In genomic region chr19:47609885-47610545, GRCh38 we compare ENCODE assay signal across 8 cellular contexts. TPM values are rescaled to one million over a fixed set of nuclear protein-coding genes. Genes with fewer than 3 reads are reported as not detected.
DNase-seq lines count a peak whose midpoint lies in the region; ATAC-seq and TF ChIP-seq lines count a peak whose summit lies in the region.

No MANE protein-coding gene starts in this region.

- H3K27me3 Mint-ChIP-seq in CD4-positive, alpha-beta memory T cell: no peaks in the 10 kb centered on the region

- H3K9me3 ChIP-seq in CD4-positive, alpha-beta memory T cell (ENCODE audit: control insufficient read depth in 1 of 2, low read length in 2 of 2): no peaks in the 10 kb centered on the region
- no peaks in the 10 kb centered on the region for H3K9me3 ChIP-seq in KOPT-K1 (ENCODE audit: insufficient read depth, low read length, poor library complexity, severe bottlenecking)

- POLR2A ChIA-PET in CD4-positive, alpha-beta memory T cell (lab: Charles Lee; ENCODE audit: partially characterized antibody): interaction anchor here (0.7 to 6.5 kb wide), 20 partner anchors 9 to 335 kb away, joined by 3 to 107 read pairs (median 4); partner anchors contain the start of genes INAFM1, KPTN, NAPA and NOP53

- TF ChIP-seq CTCF in choroid plexus epithelial cell (conservative IDR thresholded peaks at IDR 0.05; ENCODE audit: low read depth, low read length): no peak

- H3K4me1 ChIP-seq in CD4-positive, alpha-beta memory T cell (ENCODE audit: insufficient read depth, low read length): peaks cover 33% of the 10 kb centered on the region

- intact Hi-C loops in CD4-positive, alpha-beta memory T cell (cut with micrococcal nuclease): loop anchor here (1.0 to 10.0 kb wide), 5 partner anchors 37 to 978 kb away; partner anchors contain the start of genes NOP53 and ZNF541

- H3K9me3 Mint-ChIP-seq in CD4-positive, alpha-beta memory T cell: no peaks in the 10 kb centered on the region

- peak overlapping the region; percentile 75 to 94 (median 91) for H3K27ac Mint-ChIP-seq in CD4-positive, alpha-beta memory T cell

- CTCF ChIA-PET in CD4-positive, alpha-beta memory T cell (lab: Charles Lee; ENCODE audit: partially characterized antibody): interaction anchor here (0.7 to 3.0 kb wide), 10 partner anchors 9 to 177 kb away, joined by 3 to 15 read pairs (median 6); partner anchors contain the start of genes KPTN and NAPA

- DNase-seq in CD4-positive, alpha-beta memory T cell: peak; percentile 52 to 66 (median 61)
- DNase-seq in activated CD4-positive, alpha-beta T cell treated with anti-CD3 and anti-CD28 coated beads for 1 hour: peak; percentile 37
- DNase-seq in choroid plexus epithelial cell (ENCODE audit: low read depth): peak; percentile 59
- peak; percentile 77 for DNase-seq in left kidney (ENCODE audit: low read depth, low spot score)
- DNase-seq in stimulated activated CD4-positive, alpha-beta T cell treated with anti-CD3 and anti-CD28 coated beads, Interleukin-4, amount 100 ng/mL, for 1 hour: peak; percentile 44

- peak overlapping the region; percentile 75 to 98 (median 86) for H3K4me3 Mint-ChIP-seq in CD4-positive, alpha-beta memory T cell

- H3K4me1 Mint-ChIP-seq in CD4-positive, alpha-beta memory T cell: peaks cover 24 to 51% (median 36%) of the 10 kb centered on the region in 4 donors

- no peaks in the 10 kb centered on the region for H3K36me3 ChIP-seq in CD4-positive, alpha-beta memory T cell (ENCODE audit: insufficient read depth, low read length)
- no peaks in the 10 kb centered on the region for H3K36me3 ChIP-seq in KOPT-K1 (ENCODE audit: insufficient read depth, low read length)

- H3K27me3 ChIP-seq in CD4-positive, alpha-beta memory T cell (ENCODE audit: insufficient read depth, low read length): no peaks in the 10 kb centered on the region

- no peak for ATAC-seq in GM18520 (IDR thresholded peaks at IDR 0.05; ENCODE audit: unreplicated experiment)
- ATAC-seq in GM18861 (IDR thresholded peaks at IDR 0.05; ENCODE audit: unreplicated experiment): no peak

- peaks cover 7 to 15% of the 10 kb centered on the region in 2 donors for H3K36me3 Mint-ChIP-seq in CD4-positive, alpha-beta memory T cell

- peak overlapping the region; percentile 17 to 59 for H3K4me3 ChIP-seq in CD4-positive, alpha-beta memory T cell (ENCODE audit: low read length in 2 of 2)
- H3K4me3 ChIP-seq in choroid plexus epithelial cell (ENCODE audit: low read depth, low read length): peak overlapping the region; percentile 80

- H3K27ac ChIP-seq in CD4-positive, alpha-beta memory T cell (ENCODE audit: low read depth, low read length): peak overlapping the region; percentile 73
- peak overlapping the region; percentile 81 for H3K27ac ChIP-seq in KOPT-K1 (ENCODE audit: low read depth, low read length, poor library complexity, severe bottlenecking)

RNA-seq across cellular contexts. Expression of gene BICRA, which starts 1.1 kb away (rescaled TPM):
- 10 to 100 TPM; 31.7 to 32.9 TPM for total RNA-seq in CD4-positive, alpha-beta memory T cell
- 1 to 10 TPM in 1 of 2 donors, not detected in 1; 2.3 TPM for polyA plus RNA-seq in CD4-positive, alpha-beta memory T cell

RNA-seq across cellular contexts. Expression of gene ZNF541, which starts 37.1 kb away (rescaled TPM):
- under 1 TPM; 0.53 to 0.79 TPM for total RNA-seq in CD4-positive, alpha-beta memory T cell
- polyA plus RNA-seq in CD4-positive, alpha-beta memory T cell: under 1 TPM in 1 of 2 donors, not detected in 1; 0.09 TPM
